Comparison of ENCODE assay signal across 1 cellular context in genomic region chr12:21657336-21658077, GRCh38.
TF ChIP-seq lines count a peak whose summit lies in the region.

Gene LDHB, minus strand, starts transcription at chr12:21657842. Its CDS starts 3,171 bp downstream, at chr12:21654671.

TF ChIP-seq in HCT116, 20 proteins besides CTCF, POLR2A, EP300 and RAD21 (continued from another document):
- no peak for TF ChIP-seq ZBTB33 (IDR thresholded peaks at IDR 0.05; ENCODE audit: extremely low read depth, insufficient replicate concordance, low read length)
- no peak for TF ChIP-seq TCF7L2 (IDR thresholded peaks at IDR 0.05; ENCODE audit: borderline replicate concordance, extremely low read depth, insufficient read depth, insufficient read length)
- TF ChIP-seq YY1 (IDR thresholded peaks at IDR 0.05; ENCODE audit: extremely low read depth, insufficient replicate concordance, low read depth, low read length): peak; percentile 49
- peak; percentile 83 for TF ChIP-seq SIN3A (IDR thresholded peaks at IDR 0.05; ENCODE audit: low read depth)
- TF ChIP-seq EZH2phosphoT487 (IDR thresholded peaks at IDR 0.05; ENCODE audit: borderline replicate concordance): no peak
- TF ChIP-seq ZFX (IDR thresholded peaks at IDR 0.05): peak; percentile 98
TF ChIP-seq in HCT116: peak in this region for 6.
